ENCODE assay signal across 18 cellular contexts in the genomic region with DNA sequence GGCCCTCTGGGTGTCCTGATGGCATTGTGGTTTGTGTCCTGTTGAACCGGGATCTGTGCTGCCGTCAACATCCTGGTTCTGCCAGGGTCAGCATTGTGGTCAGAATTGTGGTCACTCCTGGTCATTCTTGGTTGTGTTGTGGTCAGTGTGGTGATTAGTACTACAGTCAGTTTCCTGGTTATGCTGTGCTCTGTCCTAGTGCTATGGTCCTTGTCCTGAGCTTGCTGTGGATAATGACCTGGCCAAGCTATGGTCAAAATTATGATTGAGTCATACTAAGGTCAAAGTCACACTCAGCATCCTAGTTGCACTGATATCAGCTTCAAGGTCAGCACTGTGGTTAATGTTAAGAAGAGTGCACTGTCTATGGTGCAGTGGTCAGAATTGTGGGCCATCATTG. TPM values are rescaled to one million over a fixed set of nuclear protein-coding genes. Genes with fewer than 3 reads are reported as not detected.
DNase-seq lines count a peak whose midpoint lies in the region; ATAC-seq and TF ChIP-seq lines count a peak whose summit lies in the region.
"Had no signal": no experiment of that assay in that cellular context is flagged by ENCODE, and none has a peak within 500 bp of the region (broad histone marks: within the 10 kb centered on the region; RNA-seq: fewer than 3 reads in every experiment).

No MANE protein-coding gene starts in this region.

- H3K27me3 Mint-ChIP-seq in Calu3 (ENCODE audit: unreplicated experiment) = peaks cover 53% of the 10 kb centered on the region
- peaks cover 42% of the 10 kb centered on the region for H3K27me3 Mint-ChIP-seq in endodermal cell (ENCODE audit: insufficient read depth)

- intact Hi-C loops in Calu3 (cut with micrococcal nuclease; ENCODE audit: unreplicated experiment) (no loop called here), sciatic nerve (cut with DNase I) (loop anchor here (5.0 kb wide), 1 partner anchor 57 kb away; no protein-coding TSS in a partner anchor)

- H3K36me3 ChIP-seq in MG63 (no peaks in the 10 kb centered on the region), osteoblast (ENCODE audit: insufficient read depth, low read length) (no peaks in the 10 kb centered on the region), endodermal cell (ENCODE audit: control insufficient read depth, insufficient read depth, low read length) (no peaks in the 10 kb centered on the region), BE2C (no peaks in the 10 kb centered on the region)
- H3K36me3 ChIP-seq: BLaER1 had no signal

- no peaks in the 10 kb centered on the region for H4K20me1 ChIP-seq in osteoblast (ENCODE audit: insufficient read depth, low read length)
- H4K20me1 ChIP-seq: BLaER1 had no signal

- H3K4me1 ChIP-seq in osteoblast (ENCODE audit: insufficient read depth, low read length) (peaks cover 11% of the 10 kb centered on the region), endodermal cell (ENCODE audit: control insufficient read depth, insufficient read depth, low read length) (no peaks in the 10 kb centered on the region), BE2C (no peaks in the 10 kb centered on the region)

- H3K27ac Mint-ChIP-seq in Calu3 (ENCODE audit: unreplicated experiment) (no peak overlapping the region), endodermal cell (no peak overlapping the region)
- H3K27ac Mint-ChIP-seq: CD8-positive, alpha-beta memory T cell had no signal

- CTCF ChIA-PET in Calu3 (lab: Charles Lee) = no interaction called here

- H3K4me3 Mint-ChIP-seq in Calu3 (ENCODE audit: low read depth, unreplicated experiment) = no peak overlapping the region
- no peak overlapping the region for H3K4me3 Mint-ChIP-seq in endodermal cell
- H3K4me3 Mint-ChIP-seq: CD8-positive, alpha-beta memory T cell had no signal

- H3K4me3 ChIP-seq in MG63 (no peak overlapping the region), fibroblast of mammary gland (ENCODE audit: control insufficient read depth, low read depth, low read length) (no peak overlapping the region), osteoblast (ENCODE audit: insufficient read depth, low read length) (no peak overlapping the region), endodermal cell (ENCODE audit: low read length) (no peak overlapping the region), BE2C (ENCODE audit: low read depth, low read length) (no peak overlapping the region)
- H3K4me3 ChIP-seq: BLaER1 had no signal

- H3K27me3 ChIP-seq in MG63 (peaks cover 4% of the 10 kb centered on the region), osteoblast (ENCODE audit: insufficient read depth, low read length) (peaks cover 18% of the 10 kb centered on the region), endodermal cell (ENCODE audit: control insufficient read depth, insufficient read depth, low read length, poor library complexity, severe bottlenecking) (peaks cover 7% of the 10 kb centered on the region), BE2C (no peaks in the 10 kb centered on the region)

- no peak overlapping the region for H3K9ac ChIP-seq in endodermal cell (ENCODE audit: extremely low read depth, low read length, poor library complexity, severe bottlenecking)
- H3K9ac ChIP-seq: BLaER1 had no signal

- WGBS in endodermal cell (ENCODE audit: insufficient coverage in 1 of 2, insufficient read length in 1 of 2), 2 experiments = 93 to 100% methylated on average over 2 of the region's 2 CpGs

- peaks cover 8% of the 10 kb centered on the region for H3K36me3 Mint-ChIP-seq in Calu3 (ENCODE audit: insufficient read depth, unreplicated experiment)
- H3K36me3 Mint-ChIP-seq in endodermal cell (ENCODE audit: low read depth) = no peaks in the 10 kb centered on the region

- H2AFZ ChIP-seq in osteoblast (ENCODE audit: low read length) = no peak overlapping the region

- H3K9me3 Mint-ChIP-seq in Calu3 (ENCODE audit: low read depth, unreplicated experiment) (no peaks in the 10 kb centered on the region), endodermal cell (peaks cover 4% of the 10 kb centered on the region)

- no peaks in the 10 kb centered on the region for H3K79me2 ChIP-seq in osteoblast (ENCODE audit: insufficient read depth, low read length)

- TF ChIP-seq CTCF in Calu3 (IDR thresholded peaks at IDR 0.05; ENCODE audit: unreplicated experiment) = no peak
- no peak for TF ChIP-seq CTCF in fibroblast of mammary gland (conservative IDR thresholded peaks at IDR 0.05; ENCODE audit: control insufficient read depth, insufficient read depth, low read depth, low read length)
- no peak for TF ChIP-seq CTCF in osteoblast (IDR thresholded peaks at IDR 0.05; ENCODE audit: extremely low read depth, low read depth, low read length)
- no peak for TF ChIP-seq CTCF in endodermal cell (conservative IDR thresholded peaks at IDR 0.05)
- TF ChIP-seq CTCF in BE2C (IDR thresholded peaks at IDR 0.05; ENCODE audit: low read depth, low read length) = no peak

- H3K4me2 ChIP-seq in osteoblast (ENCODE audit: insufficient read depth, low read length) = no peak overlapping the region
- H3K4me2 ChIP-seq: BLaER1 had no signal

- no TSS peak for BruUV-seq in Calu3 (replicated peaks; lab: Mats Ljungman, UMichigan)

- peak; percentile 24 for DNase-seq in Calu3
- peak; percentile 45 for DNase-seq in MG63
- peak; percentile 84 for DNase-seq in fibroblast of mammary gland (ENCODE audit: low read depth)
- DNase-seq in osteoblast (ENCODE audit: insufficient read length, low spot score, missing footprints) = no peak
- DNase-seq in endodermal cell = no peak
- DNase-seq in sciatic nerve (ENCODE audit: low spot score) = no peak
- DNase-seq in BE2C = no peak
- DNase-seq: ACHN; CD8-positive, alpha-beta memory T cell; NCI-H1092; NCI-H1694; NCI-H446; NCI-H774; SHP77 treated with DMSO at 0.1 percent for 48 hours had no signal

- H3K27ac ChIP-seq in osteoblast (ENCODE audit: low read depth, low read length) = peak overlapping the region; percentile 14
- H3K27ac ChIP-seq in endodermal cell (ENCODE audit: low read depth, low read length) = no peak overlapping the region
- H3K27ac ChIP-seq: BLaER1 had no signal

- H3K9me3 ChIP-seq in MG63 (no peaks in the 10 kb centered on the region), osteoblast (ENCODE audit: low read depth, low read length) (peaks cover 7% of the 10 kb centered on the region), endodermal cell (ENCODE audit: control insufficient read depth, low read length) (no peaks in the 10 kb centered on the region), BE2C (no peaks in the 10 kb centered on the region)

- H3K4me1 Mint-ChIP-seq in Calu3 (ENCODE audit: low read depth, unreplicated experiment) = peaks cover 10% of the 10 kb centered on the region
- H3K4me1 Mint-ChIP-seq in endodermal cell = no peaks in the 10 kb centered on the region

- ATAC-seq in GM18519 (IDR thresholded peaks at IDR 0.05; ENCODE audit: low FRiP score, unreplicated experiment) = no peak
- no peak for ATAC-seq in sciatic nerve
- ATAC-seq: HCT116, Panc1 had no signal

RNA-seq across cellular contexts. Expression of a gene that starts 4.5 kb away (rescaled TPM):
- total RNA-seq in Calu3 (2022) (11.2 and 14.9 TPM in 2 replicates), osteoblast (0.29 and 0.72 TPM in 2 replicates), endodermal cell (10 to 100 TPM; 33.1 to 58.1 TPM), sciatic nerve (6.9 TPM)
- total RNA-seq in MG63 (2014; rRNA removed; shearing (Covaris generic); ENCODE audit: low replicate concordance) = 5.6 and 7.0 TPM in 2 replicates
- polyA plus RNA-seq in endodermal cell (2013, experiment 1 of 2) = 43.7 TPM
- polyA plus RNA-seq in endodermal cell (2013, experiment 2 of 2) = 40.9 TPM
- polyA plus RNA-seq in BE2C (2012; ENCODE audit: insufficient read depth, insufficient read length, low read depth) = 0.43 TPM

Comparison
In these comparisons a context has a peak if more than half of its experiments do, and no peak if none do; other contexts are left out.
1. DNase-seq: peak in Calu3 (single experiment), MG63 (single experiment) and fibroblast of mammary gland (single experiment); none in osteoblast (single experiment), endodermal cell (single experiment), sciatic nerve (single experiment) and BE2C (single experiment).